8 cellular contexts compared by ENCODE assay signal in genomic region chr10:124719213-124719851, GRCh38. TPM values are rescaled to one million over a fixed set of nuclear protein-coding genes. Genes with fewer than 3 reads are reported as not detected.
DNase-seq lines count a peak whose midpoint lies in the region; ATAC-seq and TF ChIP-seq lines count a peak whose summit lies in the region.

No MANE protein-coding gene starts in this region.

- H3K36me3 Mint-ChIP-seq in activated CD4-positive, alpha-beta T cell treated with anti-CD3 and anti-CD28 coated beads for 36 hours (ENCODE audit: low read depth), result peaks cover 20% of the 10 kb centered on the region

- H3K4me1 ChIP-seq in mucosa of descending colon (ENCODE audit: low read depth), result peaks cover 67% of the 10 kb centered on the region
- H3K4me1 ChIP-seq in transverse colon, result peaks cover 51 to 94% (median 54%) of the 10 kb centered on the region in 4 donors

- peak overlapping the region; percentile 68 for H3K4me3 Mint-ChIP-seq in activated CD4-positive, alpha-beta T cell treated with anti-CD3 and anti-CD28 coated beads for 36 hours

- 20 to 24% methylated on average over 5 to 8 of the region's 8 CpGs for WGBS in transverse colon (ENCODE audit: low coverage in 1 of 2), 2 donors

- ATAC-seq in GM21528 (IDR thresholded peaks at IDR 0.05; ENCODE audit: low FRiP score, unreplicated experiment), result peak; percentile 44
- peak; percentile 44 for ATAC-seq in activated CD4-positive, alpha-beta T cell treated with anti-CD3 and anti-CD28 coated beads for 36 hours
- ATAC-seq in mucosa of descending colon, result peak; percentile 76

- TF ChIP-seq EP300 in transverse colon (IDR thresholded peaks at IDR 0.05; ENCODE audit: low read depth), result no peak

- H3K9me3 Mint-ChIP-seq in activated CD4-positive, alpha-beta T cell treated with anti-CD3 and anti-CD28 coated beads for 36 hours (ENCODE audit: low read depth), result no peaks in the 10 kb centered on the region

- H3K27me3 Mint-ChIP-seq in activated CD4-positive, alpha-beta T cell treated with anti-CD3 and anti-CD28 coated beads for 36 hours, result no peaks in the 10 kb centered on the region

- H3K27me3 ChIP-seq in dorsolateral prefrontal cortex, result no peaks in the 10 kb centered on the region
- no peaks in the 10 kb centered on the region for H3K27me3 ChIP-seq in transverse colon

- H3K9me3 ChIP-seq in mucosa of descending colon, result no peaks in the 10 kb centered on the region
- H3K9me3 ChIP-seq in transverse colon, result no peaks in the 10 kb centered on the region

- H3K36me3 ChIP-seq in mucosa of descending colon (ENCODE audit: low read depth), result no peaks in the 10 kb centered on the region
- no peaks in the 10 kb centered on the region for H3K36me3 ChIP-seq in transverse colon

- H3K27ac Mint-ChIP-seq in activated CD4-positive, alpha-beta T cell treated with anti-CD3 and anti-CD28 coated beads for 36 hours, result peak overlapping the region; percentile 95

- H3K4me1 Mint-ChIP-seq in activated CD4-positive, alpha-beta T cell treated with anti-CD3 and anti-CD28 coated beads for 36 hours, result peaks cover 95% of the 10 kb centered on the region

- CTCF ChIA-PET in activated CD4-positive, alpha-beta T cell treated with anti-CD3 and anti-CD28 coated beads for 36 hours (lab: Charles Lee), result interaction anchor here (0.5 to 11.9 kb wide), 17 partner anchors 12 to 107 kb away, joined by 3 to 146 read pairs (median 6); no protein-coding TSS in a partner anchor

- no peak for TF ChIP-seq POLR2A in transverse colon (IDR thresholded peaks at IDR 0.05)

- in situ Hi-C loops in KBM-7 (cut with MboI; ENCODE audit: low pct_unique_long_range_greater_than_20kb, low sequenced_read_pairs), result no loop called here
- in situ Hi-C loops in transverse colon (cut with MboI; ENCODE audit: low pct_ligation_motif_present in 1 of 4, low pct_unique_long_range_greater_than_20kb in 1 of 4, low sequenced_read_pairs in 3 of 4), result no loop called here

- TF ChIP-seq CTCF in dorsolateral prefrontal cortex (IDR thresholded peaks at IDR 0.05 in 54 of 56, conservative IDR thresholded peaks at IDR 0.05 in 2 of 56; ENCODE audit: low read depth in 1 of 56, partially characterized antibody in 56 of 56) (peak; percentile 40 to 83 (median 66)), mucosa of descending colon (IDR thresholded peaks at IDR 0.05) (no peak), transverse colon (IDR thresholded peaks at IDR 0.05) (peak; percentile 56 to 87 (median 62))

- POLR2A ChIA-PET in activated CD4-positive, alpha-beta T cell treated with anti-CD3 and anti-CD28 coated beads for 36 hours (lab: Charles Lee), result interaction anchor here (1.1 to 5.8 kb wide), 8 partner anchors 10 to 76 kb away, joined by 4 to 63 read pairs (median 22); no protein-coding TSS in a partner anchor

- intact Hi-C loops in activated CD4-positive, alpha-beta T cell treated with anti-CD3 and anti-CD28 coated beads for 36 hours (cut with DNase I, micrococcal nuclease), result loop anchor here (1.0 to 2.0 kb wide), 7 partner anchors 9 to 71 kb away; partner anchors contain the start of gene EEF1AKMT2 (in 1 of the 2)
- intact Hi-C loops in dorsolateral prefrontal cortex (cut with DNase I) (no loop called here), mucosa of descending colon (cut with DNase I, micrococcal nuclease) (no loop called here), transverse colon (cut with DNase I; ENCODE audit: low total_unique reads) (no loop called here), posterior vena cava (cut with DNase I) (no loop called here)

- DNase-seq in GM03348 (ENCODE audit: low spot score) (peak; percentile 65), KBM-7 (peak; percentile 69), dorsolateral prefrontal cortex (peak in 9 of 10 donors; percentile 72 to 94 (median 83)), mucosa of descending colon (peak in 2 of 3 donors; percentile 64 to 89), transverse colon (peak; percentile 83), posterior vena cava (ENCODE audit: low spot score) (no peak)
- DNase-seq in activated CD4-positive, alpha-beta T cell treated with anti-CD3 and anti-CD28 coated beads for 36 hours, result peak; percentile 83

- peak overlapping the region; percentile 76 to 100 (median 98) for H3K27ac ChIP-seq in dorsolateral prefrontal cortex
- H3K27ac ChIP-seq in transverse colon, result peak overlapping the region; percentile 76 to 86 (median 80)

- H3K4me3 ChIP-seq in dorsolateral prefrontal cortex (peak overlapping the region in 17 of 59 donors; percentile 0 to 41 (median 17)), mucosa of descending colon (no peak overlapping the region), transverse colon (peak overlapping the region in 1 of 4 donors; percentile 1)

RNA-seq across cellular contexts. Expression of gene FAM53B, which starts 24.8 kb away (rescaled TPM):
- 10 to 100 TPM; 13.3 to 13.9 TPM for total RNA-seq in activated CD4-positive, alpha-beta T cell treated with anti-CD3 and anti-CD28 coated beads for 36 hours
- total RNA-seq in dorsolateral prefrontal cortex (100 to 1,000 TPM in 2 of 120 experiments, 10 to 100 TPM in 118; 30.6 to 142 (median 58.2) TPM), mucosa of descending colon (10 to 100 TPM; 37.2 to 48.0 (median 44.2) TPM), transverse colon (100 to 1,000 TPM in 1 of 4 donors, 10 to 100 TPM in 3; 41.0 to 110 (median 50.0) TPM), posterior vena cava (10 to 100 TPM; 15.6 to 21.4 TPM)

Comparison
In these comparisons a context has a peak if more than half of its experiments do, and no peak if none do; other contexts are left out.
1. intact Hi-C loops: an anchor here in activated CD4-positive, alpha-beta T cell treated with anti-CD3 and anti-CD28 coated beads for 36 hours (1.0 to 2.0 kb wide); none called in dorsolateral prefrontal cortex, mucosa of descending colon, transverse colon and posterior vena cava.